1 cellular context compared by ENCODE assay signal in the genomic region with DNA sequence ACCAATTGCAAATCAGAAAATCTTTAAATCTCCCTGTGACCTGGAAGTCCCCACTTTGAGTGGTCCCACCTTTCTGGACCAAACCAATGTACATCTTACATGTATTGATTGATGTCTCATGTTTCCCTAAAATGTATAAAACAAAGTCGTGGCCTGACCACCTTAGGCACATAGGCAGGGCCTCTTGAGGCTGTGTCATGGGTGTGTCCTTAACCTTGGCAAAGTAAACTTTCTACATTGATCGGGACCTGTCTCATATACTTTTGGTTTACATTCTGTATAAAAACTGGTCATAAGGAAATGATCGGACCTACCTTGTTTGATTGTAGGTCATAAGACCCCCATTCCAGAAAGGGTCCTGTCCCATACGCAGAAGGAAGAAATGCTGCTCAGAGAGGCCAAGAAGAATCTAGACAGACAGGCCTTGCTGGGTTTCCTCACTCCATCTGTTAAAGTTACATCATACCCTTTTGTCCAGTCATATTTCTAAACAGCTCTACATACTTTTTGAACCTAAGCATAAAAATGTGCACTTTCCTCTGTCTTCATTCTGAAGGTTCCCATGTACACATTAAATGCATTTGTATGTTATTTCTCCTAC.
TF ChIP-seq lines count a peak whose summit lies in the region.

No MANE protein-coding gene starts in this region.

TF ChIP-seq in SK-N-SH treated with all-trans-retinoic acid at 6 μM for 48 hours, 23 proteins besides CTCF, POLR2A, EP300 and RAD21:
- TF ChIP-seq ISL1 (CRISPR knock-in tag; IDR thresholded peaks at IDR 0.05) (no peak), ARNTL (CRISPR knock-in tag; IDR thresholded peaks at IDR 0.05; ENCODE audit: borderline replicate concordance, low read depth) (no peak), ZFP30 (CRISPR knock-in tag; IDR thresholded peaks at IDR 0.05) (no peak), BACH2 (CRISPR knock-in tag; IDR thresholded peaks at IDR 0.05; ENCODE audit: borderline replicate concordance) (no peak), ZNF8 (CRISPR knock-in tag; IDR thresholded peaks at IDR 0.05) (no peak), TOX (CRISPR knock-in tag; IDR thresholded peaks at IDR 0.05; ENCODE audit: borderline replicate concordance) (no peak), ESRRG (CRISPR knock-in tag; IDR thresholded peaks at IDR 0.05) (no peak), ZNF70 (CRISPR knock-in tag; IDR thresholded peaks at IDR 0.05) (no peak), PPARA (CRISPR knock-in tag; IDR thresholded peaks at IDR 0.05; ENCODE audit: borderline replicate concordance) (no peak), TCF4 (CRISPR knock-in tag; IDR thresholded peaks at IDR 0.05; ENCODE audit: borderline replicate concordance) (no peak), SNAI2 (CRISPR knock-in tag; IDR thresholded peaks at IDR 0.05) (no peak), ZNF565 (CRISPR knock-in tag; conservative IDR thresholded peaks at IDR 0.05; ENCODE audit: low read depth) (no peak)
- TF ChIP-seq, protein P1, sequence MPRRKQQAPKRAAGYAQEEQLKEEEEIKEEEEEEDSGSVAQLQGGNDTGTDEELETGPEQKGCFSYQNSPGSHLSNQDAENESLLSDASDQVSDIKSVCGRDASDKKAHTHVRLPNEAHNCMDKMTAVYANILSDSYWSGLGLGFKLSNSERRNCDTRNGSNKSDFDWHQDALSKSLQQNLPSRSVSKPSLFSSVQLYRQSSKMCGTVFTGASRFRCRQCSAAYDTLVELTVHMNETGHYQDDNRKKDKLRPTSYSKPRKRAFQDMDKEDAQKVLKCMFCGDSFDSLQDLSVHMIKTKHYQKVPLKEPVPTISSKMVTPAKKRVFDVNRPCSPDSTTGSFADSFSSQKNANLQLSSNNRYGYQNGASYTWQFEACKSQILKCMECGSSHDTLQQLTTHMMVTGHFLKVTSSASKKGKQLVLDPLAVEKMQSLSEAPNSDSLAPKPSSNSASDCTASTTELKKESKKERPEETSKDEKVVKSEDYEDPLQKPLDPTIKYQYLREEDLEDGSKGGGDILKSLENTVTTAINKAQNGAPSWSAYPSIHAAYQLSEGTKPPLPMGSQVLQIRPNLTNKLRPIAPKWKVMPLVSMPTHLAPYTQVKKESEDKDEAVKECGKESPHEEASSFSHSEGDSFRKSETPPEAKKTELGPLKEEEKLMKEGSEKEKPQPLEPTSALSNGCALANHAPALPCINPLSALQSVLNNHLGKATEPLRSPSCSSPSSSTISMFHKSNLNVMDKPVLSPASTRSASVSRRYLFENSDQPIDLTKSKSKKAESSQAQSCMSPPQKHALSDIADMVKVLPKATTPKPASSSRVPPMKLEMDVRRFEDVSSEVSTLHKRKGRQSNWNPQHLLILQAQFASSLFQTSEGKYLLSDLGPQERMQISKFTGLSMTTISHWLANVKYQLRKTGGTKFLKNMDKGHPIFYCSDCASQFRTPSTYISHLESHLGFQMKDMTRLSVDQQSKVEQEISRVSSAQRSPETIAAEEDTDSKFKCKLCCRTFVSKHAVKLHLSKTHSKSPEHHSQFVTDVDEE (CRISPR knock-in tag; IDR thresholded peaks at IDR 0.05) = no peak
- TF ChIP-seq, protein P2, sequence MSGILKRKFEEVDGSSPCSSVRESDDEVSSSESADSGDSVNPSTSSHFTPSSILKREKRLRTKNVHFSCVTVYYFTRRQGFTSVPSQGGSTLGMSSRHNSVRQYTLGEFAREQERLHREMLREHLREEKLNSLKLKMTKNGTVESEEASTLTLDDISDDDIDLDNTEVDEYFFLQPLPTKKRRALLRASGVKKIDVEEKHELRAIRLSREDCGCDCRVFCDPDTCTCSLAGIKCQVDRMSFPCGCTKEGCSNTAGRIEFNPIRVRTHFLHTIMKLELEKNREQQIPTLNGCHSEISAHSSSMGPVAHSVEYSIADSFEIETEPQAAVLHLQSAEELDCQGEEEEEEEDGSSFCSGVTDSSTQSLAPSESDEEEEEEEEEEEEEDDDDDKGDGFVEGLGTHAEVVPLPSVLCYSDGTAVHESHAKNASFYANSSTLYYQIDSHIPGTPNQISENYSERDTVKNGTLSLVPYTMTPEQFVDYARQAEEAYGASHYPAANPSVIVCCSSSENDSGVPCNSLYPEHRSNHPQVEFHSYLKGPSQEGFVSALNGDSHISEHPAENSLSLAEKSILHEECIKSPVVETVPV (CRISPR knock-in tag; IDR thresholded peaks at IDR 0.05) = no peak
- TF ChIP-seq, protein P3, sequence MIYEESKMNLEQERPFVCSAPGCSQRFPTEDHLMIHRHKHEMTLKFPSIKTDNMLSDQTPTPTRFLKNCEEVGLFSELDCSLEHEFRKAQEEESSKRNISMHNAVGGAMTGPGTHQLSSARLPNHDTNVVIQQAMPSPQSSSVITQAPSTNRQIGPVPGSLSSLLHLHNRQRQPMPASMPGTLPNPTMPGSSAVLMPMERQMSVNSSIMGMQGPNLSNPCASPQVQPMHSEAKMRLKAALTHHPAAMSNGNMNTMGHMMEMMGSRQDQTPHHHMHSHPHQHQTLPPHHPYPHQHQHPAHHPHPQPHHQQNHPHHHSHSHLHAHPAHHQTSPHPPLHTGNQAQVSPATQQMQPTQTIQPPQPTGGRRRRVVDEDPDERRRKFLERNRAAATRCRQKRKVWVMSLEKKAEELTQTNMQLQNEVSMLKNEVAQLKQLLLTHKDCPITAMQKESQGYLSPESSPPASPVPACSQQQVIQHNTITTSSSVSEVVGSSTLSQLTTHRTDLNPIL (CRISPR knock-in tag; IDR thresholded peaks at IDR 0.05; ENCODE audit: low read depth) = no peak
- TF ChIP-seq, protein P4, sequence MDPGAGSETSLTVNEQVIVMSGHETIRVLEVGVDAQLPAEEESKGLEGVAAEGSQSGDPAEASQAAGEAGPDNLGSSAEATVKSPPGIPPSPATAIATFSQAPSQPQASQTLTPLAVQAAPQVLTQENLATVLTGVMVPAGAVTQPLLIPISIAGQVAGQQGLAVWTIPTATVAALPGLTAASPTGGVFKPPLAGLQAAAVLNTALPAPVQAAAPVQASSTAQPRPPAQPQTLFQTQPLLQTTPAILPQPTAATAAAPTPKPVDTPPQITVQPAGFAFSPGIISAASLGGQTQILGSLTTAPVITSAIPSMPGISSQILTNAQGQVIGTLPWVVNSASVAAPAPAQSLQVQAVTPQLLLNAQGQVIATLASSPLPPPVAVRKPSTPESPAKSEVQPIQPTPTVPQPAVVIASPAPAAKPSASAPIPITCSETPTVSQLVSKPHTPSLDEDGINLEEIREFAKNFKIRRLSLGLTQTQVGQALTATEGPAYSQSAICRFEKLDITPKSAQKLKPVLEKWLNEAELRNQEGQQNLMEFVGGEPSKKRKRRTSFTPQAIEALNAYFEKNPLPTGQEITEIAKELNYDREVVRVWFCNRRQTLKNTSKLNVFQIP (CRISPR knock-in tag; IDR thresholded peaks at IDR 0.05; ENCODE audit: borderline replicate concordance, low read depth) = no peak
TF ChIP-seq in SK-N-SH treated with all-trans-retinoic acid at 6 μM for 48 hours: peak in this region for 0.
